In genomic region chr5:179435731-179436315, GRCh38 we compare ENCODE assay signal across 24 cellular contexts.
"Had no signal": no experiment of that assay in that cellular context is flagged by ENCODE, and none has a peak within 500 bp of the region (broad histone marks: within the 10 kb centered on the region; RNA-seq: fewer than 3 reads in every experiment).

No MANE protein-coding gene starts in this region.

- H3K4me3 ChIP-seq: breast epithelium, gastroesophageal sphincter, hepatocyte, lung, ovary, prostate gland, tibial nerve had no signal

- H3K4me1 Mint-ChIP-seq: central memory CD8-positive, alpha-beta T cell; natural killer cell had no signal

- H3K4me1 ChIP-seq: breast epithelium, gastroesophageal sphincter, prostate gland had no signal

- H3K9me3 Mint-ChIP-seq: central memory CD8-positive, alpha-beta T cell; natural killer cell had no signal

- H3K36me3 Mint-ChIP-seq: natural killer cell had no signal

- H3K79me2 ChIP-seq: hepatocyte had no signal

- DNase-seq: activated CD4-positive, alpha-beta T cell treated with anti-CD3 and anti-CD28 coated beads for 4 hours; activated CD4-positive, alpha-beta T cell treated with anti-CD3 and anti-CD28 coated beads, Interleukin-2, amount 50 U/mL, for 4 hours; activated naive CD4-positive, alpha-beta T cell; activated T-cell treated with anti-CD3 and anti-CD28 coated beads for 4 hours; activated T-cell treated with anti-CD3 and anti-CD28 coated beads, Interleukin-2, amount 50 U/mL, for 72 hours; dermis blood vessel endothelial cell; effector memory CD4-positive, alpha-beta T cell; mesendoderm; natural killer cell; retina; stimulated activated CD4-positive, alpha-beta T cell treated with anti-CD3 and anti-CD28 coated beads, Interleukin-2, amount 100 ng/mL, for 48 hours; stimulated activated naive CD4-positive, alpha-beta T cell treated with Interleukin-2 at 50 U/mL for 16 hours; T-helper 1 cell had no signal

- H2AFZ ChIP-seq: hepatocyte had no signal

- H3K4me3 Mint-ChIP-seq: activated T-cell treated with anti-CD3 and anti-CD28 coated beads, Interleukin-2, amount 50 U/mL, for 72 hours; central memory CD8-positive, alpha-beta T cell; natural killer cell had no signal

- ATAC-seq: activated naive CD4-positive, alpha-beta T cell treated with anti-CD3 and anti-CD28 coated beads, Interleukin-2, amount 50 U/mL, for 72 hours; activated T-cell treated with anti-CD3 and anti-CD28 coated beads, Interleukin-2, amount 50 U/mL, for 72 hours; gastroesophageal sphincter; natural killer cell had no signal

- H3K9me3 ChIP-seq: neutrophil, ovary, prostate gland had no signal

- H3K36me3 ChIP-seq: breast epithelium, gastroesophageal sphincter, neutrophil, ovary, prostate gland, tibial nerve had no signal

- H3K27ac Mint-ChIP-seq: activated naive CD4-positive, alpha-beta T cell treated with anti-CD3 and anti-CD28 coated beads, Interleukin-2, amount 50 U/mL, for 72 hours; activated T-cell treated with anti-CD3 and anti-CD28 coated beads, Interleukin-2, amount 50 U/mL, for 72 hours; natural killer cell had no signal

- H3K4me2 ChIP-seq: hepatocyte had no signal

- H3K27me3 ChIP-seq: hepatocyte, neutrophil, ovary, tibial nerve had no signal

- H3K27ac ChIP-seq: breast epithelium, gastroesophageal sphincter, hepatocyte, neutrophil, ovary, prostate gland, tibial nerve, VCaP had no signal
